ENCODE assay signal across 1 cellular context in genomic region chr1:237786066-237786719, GRCh38.
TF ChIP-seq lines count a peak whose summit lies in the region.

No MANE protein-coding gene starts in this region.

TF ChIP-seq in H1, 55 proteins besides CTCF, POLR2A, EP300 and RAD21 (continued from another document):
- TF ChIP-seq HDAC2 (IDR thresholded peaks at IDR 0.05; ENCODE audit: borderline replicate concordance in 1 of 2, low read depth in 2 of 2, low read length in 2 of 2) (no peak), RBBP5 (IDR thresholded peaks at IDR 0.05; ENCODE audit: borderline replicate concordance, low read depth, low read length) (no peak), KDM4A (IDR thresholded peaks at IDR 0.05; ENCODE audit: low read depth, low read length, severe bottlenecking) (no peak), CTBP2 (IDR thresholded peaks at IDR 0.05; ENCODE audit: borderline replicate concordance, insufficient read depth, insufficient read length, low read length) (no peak), E2F6 (IDR thresholded peaks at IDR 0.05) (no peak), NRF1 (IDR thresholded peaks at IDR 0.05; ENCODE audit: low read depth, low read length) (no peak), CBX8 (IDR thresholded peaks at IDR 0.05; ENCODE audit: borderline replicate concordance, low read depth, low read length) (no peak)
